ENCODE assay signal across 10 cellular contexts in the genomic region with DNA sequence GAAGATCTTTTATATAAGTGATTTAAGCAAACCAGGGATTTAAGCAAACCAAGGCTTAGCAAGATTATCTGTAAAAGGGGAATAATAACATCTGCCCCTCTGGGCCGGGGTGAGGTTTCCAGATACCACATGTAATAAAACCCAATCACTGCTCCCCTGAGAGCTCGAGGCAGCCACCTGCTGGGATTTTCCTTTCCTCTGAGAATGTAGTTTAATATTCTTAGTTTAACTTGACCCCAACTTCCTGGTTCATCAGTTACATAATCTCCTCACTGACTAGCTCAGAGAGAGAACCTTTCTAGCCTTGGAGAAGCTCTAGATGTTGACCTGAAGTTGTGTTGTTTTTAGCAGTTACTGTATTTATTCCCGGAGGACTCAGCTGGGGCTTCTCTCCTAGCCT.
DNase-seq lines count a peak whose midpoint lies in the region; ATAC-seq and TF ChIP-seq lines count a peak whose summit lies in the region.
"Had no signal": no experiment of that assay in that cellular context is flagged by ENCODE, and none has a peak within 500 bp of the region (broad histone marks: within the 10 kb centered on the region; RNA-seq: fewer than 3 reads in every experiment).

No MANE protein-coding gene starts in this region.

- H3K4me2 ChIP-seq in HCT116 (ENCODE audit: low read length) (no peak overlapping the region), PC-3 (ENCODE audit: low read length) (no peak overlapping the region)

- no peaks in the 10 kb centered on the region for H3K27me3 ChIP-seq in CD8-positive, alpha-beta T cell (ENCODE audit: insufficient read depth, low read length)
- H3K27me3 ChIP-seq in HCT116 (ENCODE audit: insufficient read depth, low read length), result no peaks in the 10 kb centered on the region
- H3K27me3 ChIP-seq in PC-3 (ENCODE audit: low read length), result no peaks in the 10 kb centered on the region

- H3K27ac ChIP-seq in CD8-positive, alpha-beta T cell (ENCODE audit: low read depth, low read length), result peak overlapping the region; percentile 69
- H3K27ac ChIP-seq in HCT116 (ENCODE audit: low read depth, low read length), result no peak overlapping the region
- H3K27ac ChIP-seq in PC-3 (ENCODE audit: low read length), result no peak overlapping the region

- H3K4me1 ChIP-seq in CD8-positive, alpha-beta T cell (ENCODE audit: insufficient read depth, low read length), result peaks cover 88% of the 10 kb centered on the region
- H3K4me1 ChIP-seq in HCT116 (ENCODE audit: control insufficient read depth in 1 of 2, insufficient read depth in 2 of 2, low read length in 2 of 2) (peaks cover 10 to 23% of the 10 kb centered on the region in 2 experiments; a peak in 3 of 4 replicates), PC-3 (ENCODE audit: insufficient read depth, low read length) (no peaks in the 10 kb centered on the region; the same call in 1 of the 2 replicates)

- intact Hi-C loops in CD8-positive, alpha-beta T cell (cut with DNase I, micrococcal nuclease), result loop anchor here (2.0 to 10.0 kb wide), 6 partner anchors 58 to 439 kb away; partner anchors contain the start of genes PRMT9 (in 1 of the 2) and TMEM184C (in 1 of the 2)
- intact Hi-C loops in HCT116 (cut with micrococcal nuclease), result no loop called here
- intact Hi-C loops in PC-3 (cut with micrococcal nuclease), result no loop called here

- H4K20me1 ChIP-seq in HCT116 (ENCODE audit: insufficient read depth) (no peaks in the 10 kb centered on the region), PC-3 (ENCODE audit: low read length) (no peaks in the 10 kb centered on the region)

- no peak for TF ChIP-seq POLR2A in HCT116 (IDR thresholded peaks at IDR 0.05; ENCODE audit: borderline replicate concordance, extremely low read depth, insufficient read depth, insufficient read length)

- H3K9me2 ChIP-seq in HCT116 (ENCODE audit: insufficient read depth), result no peaks in the 10 kb centered on the region
- H3K9me2 ChIP-seq in PC-3 (replicated peaks; ENCODE audit: low read length), result no peaks in the 10 kb centered on the region

- RAD21 ChIA-PET in HCT116 (lab: Charles Lee; ENCODE audit: low non-redundant PET in 1 of 2, low total read pairs in 2 of 2, uncharacterized antibody in 2 of 2, unreplicated experiment in 2 of 2), result no interaction called here

- no peak for TF ChIP-seq CTCF in CD8-positive, alpha-beta T cell (IDR thresholded peaks at IDR 0.05)
- TF ChIP-seq CTCF in HCT116 (IDR thresholded peaks at IDR 0.05 in 2 of 3, conservative IDR thresholded peaks at IDR 0.05 in 1 of 3; ENCODE audit: borderline replicate concordance in 1 of 3, insufficient read depth in 1 of 3, low read depth in 2 of 3, low read length in 2 of 3), result no peak
- no peak; the same call in 1 of the 2 replicates for TF ChIP-seq CTCF in PC-3 (conservative IDR thresholded peaks at IDR 0.05; ENCODE audit: low read depth, low read length)

- peaks cover 87% of the 10 kb centered on the region for H3K4me1 Mint-ChIP-seq in CD8-positive, alpha-beta T cell (ENCODE audit: low read depth)

- H3K36me3 Mint-ChIP-seq in CD8-positive, alpha-beta T cell, result peaks cover 9% of the 10 kb centered on the region

- no peak for DNase-seq in CD8-positive, alpha-beta T cell
- DNase-seq in HCT116 (ENCODE audit: low read depth, low spot score), result no peak
- DNase-seq in PC-3, result peak; percentile 11
- peak; percentile 50 for DNase-seq in kidney tubule cell (ENCODE audit: low spot score)
- DNase-seq in T1000 (lab: John Stamatoyannopoulos, UW), result no peak
- DNase-seq in HCEC 1CT, result no peak
- DNase-seq: cerebellar nuclear complex, NCI-H1105 had no signal

- TF ChIP-seq RAD21 in HCT116 (IDR thresholded peaks at IDR 0.05; ENCODE audit: low read depth), result 0 out of 2 replicates have a peak, but pooled peaks have one; percentile 8

- H3K9me3 Mint-ChIP-seq in CD8-positive, alpha-beta T cell, result peaks cover 4% of the 10 kb centered on the region

- H3K9ac ChIP-seq in HCT116 (ENCODE audit: low read length) (no peak overlapping the region), PC-3 (ENCODE audit: low read length) (no peak overlapping the region)

- no peak overlapping the region for H3K4me3 ChIP-seq in CD8-positive, alpha-beta T cell (ENCODE audit: low read depth, low read length)
- H3K4me3 ChIP-seq in HCT116 (replicated peaks in 1 of 2; ENCODE audit: low read depth in 1 of 2, low read length in 2 of 2) (no peak overlapping the region), PC-3 (ENCODE audit: low read length) (no peak overlapping the region)
- H3K4me3 ChIP-seq: skin epidermis had no signal

- peak overlapping the region; percentile 80 for H3K4me3 Mint-ChIP-seq in CD8-positive, alpha-beta T cell

- H3K36me3 ChIP-seq in CD8-positive, alpha-beta T cell (ENCODE audit: insufficient read depth, low read length), result no peaks in the 10 kb centered on the region
- no peaks in the 10 kb centered on the region for H3K36me3 ChIP-seq in HCT116 (ENCODE audit: control insufficient read depth in 1 of 2, insufficient read depth in 2 of 2, low read length in 2 of 2)
- no peaks in the 10 kb centered on the region for H3K36me3 ChIP-seq in PC-3 (ENCODE audit: low read depth, low read length)

- no peaks in the 10 kb centered on the region for H3K27me3 Mint-ChIP-seq in CD8-positive, alpha-beta T cell (ENCODE audit: low read depth)

- no peaks in the 10 kb centered on the region for H3F3A ChIP-seq in PC-3 (ENCODE audit: low read length, unreplicated experiment)

- H3K79me2 ChIP-seq in HCT116 (ENCODE audit: insufficient read depth, low read length) (no peaks in the 10 kb centered on the region), PC-3 (ENCODE audit: low read length) (no peaks in the 10 kb centered on the region)

- H3K27ac Mint-ChIP-seq in CD8-positive, alpha-beta T cell, result peak overlapping the region; percentile 84

- ATAC-seq in CD8-positive, alpha-beta T cell, result no peak
- ATAC-seq in HCT116 (peak; percentile 20; the same call in 1 of the 2 replicates), PC-3 (peak; percentile 29; the same call in 1 of the 2 replicates), GM21423 (IDR thresholded peaks at IDR 0.05; ENCODE audit: unreplicated experiment) (no peak)

- no peaks in the 10 kb centered on the region for H3K9me3 ChIP-seq in CD8-positive, alpha-beta T cell (ENCODE audit: low read length)
- H3K9me3 ChIP-seq in HCT116 (ENCODE audit: control insufficient read depth in 1 of 2, insufficient read depth in 1 of 2, low read depth in 1 of 2, low read length in 2 of 2) (no peaks in the 10 kb centered on the region), PC-3 (ENCODE audit: low read length) (no peaks in the 10 kb centered on the region)

- BruUV-seq in HCT116 (replicated peaks; lab: Mats Ljungman, UMichigan), result no TSS peak
- BruUV-seq in PC-3 (replicated peaks; lab: Mats Ljungman, UMichigan), result no TSS peak

- H2AFZ ChIP-seq in HCT116 (ENCODE audit: low read depth, low read length, poor library complexity, severe bottlenecking) (no peak overlapping the region), PC-3 (ENCODE audit: low read length) (no peak overlapping the region)

- POLR2A ChIA-PET in CD8-positive, alpha-beta T cell (lab: Charles Lee), result interaction anchor here (2.8 to 8.2 kb wide), 2 partner anchors 9 to 389 kb away, joined by 12 to 93 read pairs; partner anchors contain the start of gene NR3C2
- POLR2A ChIA-PET in HCT116 (lab: Charles Lee) (no interaction called here), PC-3 (lab: Charles Lee; ENCODE audit: unreplicated experiment) (no interaction called here)

- CTCF ChIA-PET in CD8-positive, alpha-beta T cell (lab: Charles Lee), result interaction anchor here (1.1 to 4.0 kb wide), 5 partner anchors 10 to 389 kb away, joined by 3 to 22 read pairs (median 6); no protein-coding TSS in a partner anchor
- CTCF ChIA-PET in HCT116 (lab: Charles Lee) (no interaction called here), PC-3 (lab: Charles Lee) (no interaction called here)

TF ChIP-seq in HCT116, 20 proteins besides CTCF, POLR2A, EP300 and RAD21:
- TF ChIP-seq ELF1 (IDR thresholded peaks at IDR 0.05; ENCODE audit: borderline replicate concordance, low read depth) (peak; percentile 28; the same call in 1 of the 2 replicates), MAX (IDR thresholded peaks at IDR 0.05) (no peak)

Comparison
In these comparisons a context has a peak if more than half of its experiments do, and no peak if none do; other contexts are left out.
1. ATAC-seq: peak in HCT116 (single experiment) and PC-3 (single experiment); none in CD8-positive, alpha-beta T cell (single experiment) and GM21423 (single experiment).
2. DNase-seq: peak in PC-3 (single experiment) and kidney tubule cell (single experiment); none in CD8-positive, alpha-beta T cell (0 of 7), HCT116 (single experiment), T1000 (single experiment) and HCEC 1CT (single experiment).
3. intact Hi-C loops: an anchor here in CD8-positive, alpha-beta T cell (2.0 to 10.0 kb wide); none called in HCT116 and PC-3.